10 cellular contexts compared by ENCODE assay signal in genomic region chr3:48926425-48927392, GRCh38. TPM values are rescaled to one million over a fixed set of nuclear protein-coding genes. Genes with fewer than 3 reads are reported as not detected.
DNase-seq lines count a peak whose midpoint lies in the region; FAIRE-seq and TF ChIP-seq lines count a peak whose summit lies in the region.
"Had no signal": no experiment of that assay in that cellular context is flagged by ENCODE, and none has a peak within 500 bp of the region (broad histone marks: within the 10 kb centered on the region; RNA-seq: fewer than 3 reads in every experiment).

No MANE protein-coding gene starts in this region.

- H3K4me1 Mint-ChIP-seq in mesothelial cell of epicardium: peaks cover 35% of the 10 kb centered on the region

- no peaks in the 10 kb centered on the region for H3K9me3 Mint-ChIP-seq in mesothelial cell of epicardium

- H3K36me3 ChIP-seq in bronchial epithelial cell (ENCODE audit: control insufficient read depth, insufficient read depth, low read length): peaks cover 11% of the 10 kb centered on the region

- FAIRE-seq in bronchial epithelial cell (lab: Jason Lieb, UNC): no peak

- peak overlapping the region; percentile 45 for H3K27ac Mint-ChIP-seq in mesothelial cell of epicardium

- H3K27ac ChIP-seq in C4-2B: peak overlapping the region; percentile 39

- H3K27me3 Mint-ChIP-seq in mesothelial cell of epicardium (ENCODE audit: low read depth): no peaks in the 10 kb centered on the region

- DNase-seq in M059J (ENCODE audit: low read depth): peak; percentile 27
- peak; percentile 26 for DNase-seq in bronchial epithelial cell (ENCODE audit: low read depth)
- DNase-seq in mesothelial cell of epicardium (ENCODE audit: low spot score in 2 of 2, unreplicated experiment in 2 of 2): no peak
- DNase-seq in NCI-H1694 (lab: John Stamatoyannopoulos, UW): no peak
- no peak for DNase-seq in NOMO-1 treated with DMSO at 0.1 percent for 48 hours (lab: John Stamatoyannopoulos, UW; ENCODE audit: unreplicated experiment)
- DNase-seq in kidney glomerular epithelial cell (lab: John Stamatoyannopoulos, UW): no peak
- DNase-seq in GM13976 (ENCODE audit: low spot score): no peak
- DNase-seq: aorta, NCI-H2029 treated with DMSO at 0.1 percent for 48 hours had no signal

- H3K4me3 Mint-ChIP-seq in mesothelial cell of epicardium: no peak overlapping the region

- in situ Hi-C loops in GM13976 (cut with MboI; ENCODE audit: low sequenced_read_pairs, unreplicated experiment): no loop called here

- no peak for TF ChIP-seq CTCF in C4-2B (conservative IDR thresholded peaks at IDR 0.05)
- TF ChIP-seq CTCF in bronchial epithelial cell (IDR thresholded peaks at IDR 0.05; ENCODE audit: insufficient read depth, low read length, severe bottlenecking): no peak
- no peak for TF ChIP-seq CTCF in mesothelial cell of epicardium (IDR thresholded peaks at IDR 0.05; ENCODE audit: unreplicated experiment)
- no peak for TF ChIP-seq CTCF in GM13976 (IDR thresholded peaks at IDR 0.05; ENCODE audit: borderline replicate concordance, control extremely low read depth, extremely low read depth, insufficient read depth, missing control alignments)

- H3K36me3 Mint-ChIP-seq in mesothelial cell of epicardium: peaks cover 10% of the 10 kb centered on the region

- H3K4me3 ChIP-seq in bronchial epithelial cell (ENCODE audit: low read depth, low read length): no peak overlapping the region

- no peaks in the 10 kb centered on the region for H3K27me3 ChIP-seq in bronchial epithelial cell (ENCODE audit: control insufficient read depth, insufficient read depth, low read length)

RNA-seq across cellular contexts. Expression of gene ARIH2, which starts 8.1 kb away (rescaled TPM):
- 88.4 and 94.3 TPM in 2 replicates for total RNA-seq in M059J (2014; rRNA removed; shearing (Covaris generic))
- total RNA-seq in bronchial epithelial cell (119 and 124 TPM in 2 replicates), mesothelial cell of epicardium (87.0 to 102 TPM (median 100 TPM) in 3 replicates)

RNA-seq across cellular contexts. Expression of gene SLC25A20, which starts 28.0 kb away (rescaled TPM):
- 14.5 and 28.2 TPM in 2 replicates for total RNA-seq in M059J (2014; rRNA removed; shearing (Covaris generic))
- total RNA-seq in bronchial epithelial cell: 9.5 and 11.8 TPM in 2 replicates
- total RNA-seq in mesothelial cell of epicardium: 9.7 to 10.7 TPM (median 10.5 TPM) in 3 replicates

Comparison
In these comparisons a context has a peak if more than half of its experiments do, and no peak if none do; other contexts are left out.
1. DNase-seq: peak in M059J (single experiment) and bronchial epithelial cell (single experiment); none in mesothelial cell of epicardium (0 of 2), NCI-H1694 (single experiment), NOMO-1 treated with DMSO at 0.1 percent for 48 hours (single experiment), kidney glomerular epithelial cell (single experiment) and GM13976 (single experiment).